8 cellular contexts compared by ENCODE assay signal in genomic region chr1:43171876-43172531, GRCh38. TPM values are rescaled to one million over a fixed set of nuclear protein-coding genes. Genes with fewer than 3 reads are reported as not detected.
DNase-seq lines count a peak whose midpoint lies in the region; ATAC-seq and TF ChIP-seq lines count a peak whose summit lies in the region.

Gene CFAP57, plus strand, starts transcription at chr1:43172330. Its CDS starts 424 bp downstream, at chr1:43172754.
A gene with protein sequence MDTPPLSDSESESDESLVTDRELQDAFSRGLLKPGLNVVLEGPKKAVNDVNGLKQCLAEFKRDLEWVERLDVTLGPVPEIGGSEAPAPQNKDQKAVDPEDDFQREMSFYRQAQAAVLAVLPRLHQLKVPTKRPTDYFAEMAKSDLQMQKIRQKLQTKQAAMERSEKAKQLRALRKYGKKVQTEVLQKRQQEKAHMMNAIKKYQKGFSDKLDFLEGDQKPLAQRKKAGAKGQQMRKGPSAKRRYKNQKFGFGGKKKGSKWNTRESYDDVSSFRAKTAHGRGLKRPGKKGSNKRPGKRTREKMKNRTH (minus strand): TSS chr1:43172290. CDS start chr1:43172118, 172 bp downstream.

- H3K4me1 ChIP-seq in colonic mucosa, result no peaks in the 10 kb centered on the region

- peak within 1 kb of the TSS; percentile 74 for H3K4me3 ChIP-seq in BJ (ENCODE audit: low read depth, low read length)
- H3K4me3 ChIP-seq in colonic mucosa, result peak within 1 kb of the TSS; percentile 85

- H3K9me3 ChIP-seq in colonic mucosa, result no peaks in the 10 kb centered on the region

- intact Hi-C loops in colonic mucosa (cut with DNase I), result no loop called here
- intact Hi-C loops in left colon (cut with DNase I, micrococcal nuclease), result no loop called here

- no peak for TF ChIP-seq CTCF in BJ (IDR thresholded peaks at IDR 0.05; ENCODE audit: insufficient read depth, low read depth, low read length)
- no peak for TF ChIP-seq CTCF in colonic mucosa (IDR thresholded peaks at IDR 0.05)

- POLR2A ChIA-PET in BJ (lab: Charles Lee), result interaction anchor here (0.6 kb wide), 1 partner anchor 34 kb away, joined by 3 read pairs; no protein-coding TSS in a partner anchor

- no peak within 1 kb of the TSS for H3K27ac ChIP-seq in colonic mucosa

- peak; percentile 57 for DNase-seq in BJ (ENCODE audit: low read depth)
- DNase-seq in GM19240 (ENCODE audit: insufficient read length, low spot score), result peak; percentile 84
- DNase-seq in NCI-H510A (lab: John Stamatoyannopoulos, UW), result peak; percentile 98
- peak; percentile 80 to 81 for DNase-seq in activated CD4-positive, alpha-beta T cell treated with anti-CD3 and anti-CD28 coated beads for 24 hours (ENCODE audit: low read depth in 2 of 2)
- DNase-seq in colonic mucosa, result peak; percentile 93
- peak; percentile 88 to 91 for DNase-seq in left colon
- DNase-seq in stimulated activated CD4-positive, alpha-beta T cell treated with anti-CD3 and anti-CD28 coated beads, Interleukin-1b, Interleukin-23, amount 100 ng/mL, for 24 hours (ENCODE audit: low read depth in 4 of 4, low spot score in 1 of 4), result peak; percentile 77 to 85 (median 82)

- H3K27me3 ChIP-seq in BJ (ENCODE audit: control insufficient read depth, insufficient read depth, low read length) (no peaks in the 10 kb centered on the region), colonic mucosa (no peaks in the 10 kb centered on the region)

- peak; percentile 90 for ATAC-seq in HG03442 (IDR thresholded peaks at IDR 0.05; ENCODE audit: unreplicated experiment)
- peak; percentile 94 for ATAC-seq in left colon

- H3K36me3 ChIP-seq in BJ (ENCODE audit: control insufficient read depth, insufficient read depth, low read length) (peaks cover 6% of the 10 kb centered on the region; the same call in 1 of the 2 replicates), colonic mucosa (no peaks in the 10 kb centered on the region)

- CTCF ChIA-PET in BJ (lab: Yijun Ruan, JAX), result interaction anchor here (0.8 to 1.5 kb wide), 3 partner anchors 19 to 52 kb away, joined by 3 read pairs; no protein-coding TSS in a partner anchor

- H3K9ac ChIP-seq in colonic mucosa (ENCODE audit: low read depth in 2 of 2, low read length in 2 of 2), result peak within 1 kb of the TSS; percentile 71 to 90

RNA-seq across cellular contexts. Expression of gene CFAP57, which starts in this region (rescaled TPM):
- polyA plus RNA-seq in BJ (2011; rRNA removed), result 0.27 TPM in 2 replicates
- 0.05 and 0.24 TPM in 2 replicates for polyA minus RNA-seq in BJ (2011; rRNA and poly(A)+ RNA removed)
- under 1 TPM in 1 of 2 donors, not detected in 1; 0.66 TPM for total RNA-seq in colonic mucosa
- not detected for total RNA-seq in left colon

RNA-seq across cellular contexts. Expression of the second gene that starts in this region (rescaled TPM):
- 63.4 and 70.9 TPM in 2 replicates for polyA plus RNA-seq in BJ (2011; rRNA removed)
- 19.2 and 19.4 TPM in 2 replicates for polyA minus RNA-seq in BJ (2011; rRNA and poly(A)+ RNA removed)
- total RNA-seq in colonic mucosa (10 to 100 TPM; 28.4 to 85.4 TPM), left colon (10 to 100 TPM; 30.4 to 32.4 TPM)
